ENCODE assay signal across 31 cellular contexts in the genomic region with DNA sequence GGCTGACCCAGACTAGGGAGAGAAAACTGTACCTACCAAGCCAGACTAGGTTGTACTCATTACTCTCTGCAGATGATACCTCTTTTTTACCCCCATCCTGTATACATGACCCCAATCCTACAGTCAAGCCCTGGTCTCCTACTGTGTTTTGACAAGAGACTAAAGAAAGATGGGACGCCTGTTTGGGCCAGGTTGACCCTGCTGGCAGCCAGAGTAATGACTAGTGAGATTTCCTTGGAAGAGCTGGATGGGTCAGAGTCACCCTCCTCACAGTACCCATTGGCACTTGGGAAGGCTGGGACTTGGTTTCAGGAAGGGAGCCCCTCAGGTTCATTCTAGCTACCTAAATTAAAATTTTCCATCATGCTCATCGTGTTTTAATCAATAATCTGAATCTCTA.
"Had no signal": no experiment of that assay in that cellular context is flagged by ENCODE, and none has a peak within 500 bp of the region (broad histone marks: within the 10 kb centered on the region; RNA-seq: fewer than 3 reads in every experiment).

No MANE protein-coding gene starts in this region.

- H3K27me3 Mint-ChIP-seq: stimulated activated naive B cell treated with anti-CD40 and anti-IgM and Interleukin-4, amounts not matched to agents 10 μg/mL and 1 μg/mL and 100 μg/mL, for 72 hours had no signal

- H3K9me3 Mint-ChIP-seq: activated naive CD4-positive, alpha-beta T cell treated with anti-CD3 and anti-CD28 coated beads for 36 hours; activated naive CD8-positive, alpha-beta T cell treated with anti-CD3 and anti-CD28 coated beads for 36 hours; brain; naive B cell; nephron progenitor cell; stimulated activated naive B cell treated with anti-CD40 and anti-IgM and Interleukin-4, amounts not matched to agents 10 μg/mL and 1 μg/mL and 100 μg/mL, for 72 hours; T-cell had no signal

- H3K36me3 ChIP-seq: adrenal gland, cardiac muscle cell, neutrophil, pancreas, prostate gland, stomach, thyroid gland, upper lobe of left lung, vagina had no signal

- H3K4me1 Mint-ChIP-seq: activated naive CD8-positive, alpha-beta T cell treated with anti-CD3 and anti-CD28 coated beads for 36 hours; nephron progenitor cell had no signal

- H3K27me3 ChIP-seq: adrenal gland, cardiac muscle cell, dorsolateral prefrontal cortex, neutrophil, pancreas, stomach, thyroid gland, upper lobe of left lung, vagina had no signal

- H3K36me3 Mint-ChIP-seq: activated naive CD8-positive, alpha-beta T cell treated with anti-CD3 and anti-CD28 coated beads for 36 hours; brain; mesothelial cell of epicardium; naive B cell; stimulated activated naive B cell treated with anti-CD40 and anti-IgM and Interleukin-4, amounts not matched to agents 10 μg/mL and 1 μg/mL and 100 μg/mL, for 72 hours; T-cell had no signal

- H3K27ac ChIP-seq: cardiac muscle cell, coronary artery, dorsolateral prefrontal cortex, neutrophil, pancreas, prostate gland, vagina had no signal

- H3K4me3 ChIP-seq: adrenal gland, cardiac muscle cell, pancreas, prostate gland, smooth muscle cell, stomach, thyroid gland, vagina had no signal

- ATAC-seq: stimulated activated naive B cell treated with anti-CD40 and anti-IgM and Interleukin-4, amounts not matched to agents 10 μg/mL and 1 μg/mL and 100 μg/mL, for 72 hours; T-cell had no signal

- FAIRE-seq: pancreas had no signal

- H3K27ac Mint-ChIP-seq: activated naive CD4-positive, alpha-beta T cell treated with anti-CD3 and anti-CD28 coated beads for 36 hours; activated naive CD8-positive, alpha-beta T cell treated with anti-CD3 and anti-CD28 coated beads for 36 hours; brain; mesothelial cell of epicardium; naive B cell; nephron progenitor cell; stimulated activated naive B cell treated with anti-CD40 and anti-IgM and Interleukin-4, amounts not matched to agents 10 μg/mL and 1 μg/mL and 100 μg/mL, for 72 hours; T-cell had no signal

- DNase-seq: activated CD4-positive, alpha-beta T cell treated with anti-CD3 and anti-CD28 coated beads for 4 hours; activated CD4-positive, alpha-beta T cell treated with anti-CD3 and anti-CD28 coated beads, Interleukin-2, amount 50 U/mL, for 48 hours; activated CD8-positive, alpha-beta memory T cell treated with anti-CD3 and anti-CD28 coated beads for 24 hours; activated effector memory CD4-positive, alpha-beta T cell treated with anti-CD3 and anti-CD28 coated beads, Interleukin-2, amount 50 U/mL, for 16 hours; activated naive CD4-positive, alpha-beta T cell treated with anti-CD3 and anti-CD28 coated beads for 36 hours; activated naive CD8-positive, alpha-beta T cell treated with anti-CD3 and anti-CD28 coated beads for 36 hours; adrenal gland; aorta; dorsolateral prefrontal cortex; effector memory CD4-positive, alpha-beta T cell; islet precursor cell; left ventricle myocardium superior; mammary epithelial cell; naive B cell; nephron progenitor cell; pancreas; retina; stimulated activated CD4-positive, alpha-beta T cell treated with anti-CD3 and anti-CD28 coated beads, Interleukin-1b, Interleukin-23, amount 100 ng/mL, for 48 hours; stimulated activated naive B cell treated with anti-CD40 and anti-IgM and Interleukin-4, amounts not matched to agents 10 μg/mL and 1 μg/mL and 100 μg/mL, for 72 hours; stomach; T-cell; thyroid gland; upper lobe of left lung had no signal

- H3K4me1 ChIP-seq: adrenal gland, pancreas, prostate gland, thyroid gland, vagina had no signal

- H3K9me3 ChIP-seq: adrenal gland, neutrophil, pancreas, prostate gland, stomach, thyroid gland, upper lobe of left lung, vagina had no signal

- H3K4me2 ChIP-seq: smooth muscle cell had no signal

- H3K4me3 Mint-ChIP-seq: activated naive CD4-positive, alpha-beta T cell treated with anti-CD3 and anti-CD28 coated beads for 36 hours; activated naive CD8-positive, alpha-beta T cell treated with anti-CD3 and anti-CD28 coated beads for 36 hours; brain; mesothelial cell of epicardium; nephron progenitor cell; T-cell had no signal
